Comparison of ENCODE assay signal across 8 cellular contexts in the genomic region with DNA sequence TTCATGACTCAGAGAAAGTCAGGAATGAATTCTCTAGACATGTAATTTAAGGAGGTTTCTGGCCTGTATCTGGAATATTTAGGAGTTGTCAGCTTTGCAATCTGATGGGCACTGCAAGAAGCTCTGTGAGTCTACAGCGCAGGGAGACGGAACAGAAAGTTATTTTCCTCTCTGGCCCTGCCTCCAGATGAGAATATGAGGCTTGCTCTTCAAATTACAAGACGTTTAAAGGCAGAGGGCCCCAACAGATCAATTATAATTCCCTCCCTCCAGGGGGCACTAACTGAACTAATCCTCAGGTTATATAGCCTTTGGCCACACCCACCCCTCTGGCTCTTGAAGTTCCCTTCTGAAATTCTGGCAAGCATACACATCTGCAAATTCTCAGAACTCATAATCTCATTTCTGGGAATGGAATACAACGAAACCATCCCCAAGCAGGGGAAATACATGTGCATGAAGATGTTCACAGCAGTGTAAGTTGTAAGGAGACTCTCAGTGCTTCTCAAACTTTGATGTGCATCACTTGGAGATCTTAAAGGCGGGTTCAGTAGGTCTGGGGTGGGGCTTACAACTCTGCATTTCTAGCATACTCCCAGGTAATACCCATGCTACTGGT.
DNase-seq lines count a peak whose midpoint lies in the region; ATAC-seq and TF ChIP-seq lines count a peak whose summit lies in the region.

No MANE protein-coding gene starts in this region.

- TF ChIP-seq CTCF in CD14-positive monocyte (IDR thresholded peaks at IDR 0.05) = peak; percentile 17
- peak in 1 of 3 experiments; percentile 10 for TF ChIP-seq CTCF in ascending aorta (IDR thresholded peaks at IDR 0.05)
- no peak for TF ChIP-seq CTCF in left lung (IDR thresholded peaks at IDR 0.05)

- H3K36me3 Mint-ChIP-seq in CD14-positive monocyte = no peaks in the 10 kb centered on the region
- H3K36me3 Mint-ChIP-seq in stimulated activated naive CD8-positive, alpha-beta T cell treated with anti-CD3 and anti-CD28 coated beads, Interleukin-15, Interleukin-2, amounts not matched to agents 100 ng/mL and 50 ng/mL, for 24 hours (ENCODE audit: low read depth) = no peaks in the 10 kb centered on the region

- DNase-seq in CD14-positive monocyte (ENCODE audit: low spot score) (no peak), SKM-1 (lab: John Stamatoyannopoulos, UW; ENCODE audit: unreplicated experiment) (peak; percentile 18), ascending aorta (ENCODE audit: low spot score in 2 of 2) (peak in 1 of 2 donors; percentile 70), left lung (peak in 1 of 2 donors; percentile 56), NCI-H1048 (lab: John Stamatoyannopoulos, UW) (no peak)

- intact Hi-C loops in CD14-positive monocyte (cut with micrococcal nuclease) (no loop called here), ascending aorta (cut with DNase I) (no loop called here), left lung (cut with DNase I) (no loop called here)

- H3K27me3 ChIP-seq in ascending aorta = no peaks in the 10 kb centered on the region
- no peaks in the 10 kb centered on the region for H3K27me3 ChIP-seq in left lung

- ATAC-seq in GM19043 (IDR thresholded peaks at IDR 0.05; ENCODE audit: low read depth, unreplicated experiment) (peak; percentile 65), HG03354 (IDR thresholded peaks at IDR 0.05; ENCODE audit: poor library complexity, severe bottlenecking, unreplicated experiment) (peak; percentile 91), left lung (peak; percentile 75)

- H3K4me3 Mint-ChIP-seq in CD14-positive monocyte = no peak overlapping the region
- H3K4me3 Mint-ChIP-seq in stimulated activated naive CD8-positive, alpha-beta T cell treated with anti-CD3 and anti-CD28 coated beads, Interleukin-15, Interleukin-2, amounts not matched to agents 100 ng/mL and 50 ng/mL, for 24 hours = no peak overlapping the region

- H3K27ac ChIP-seq in ascending aorta (peak overlapping the region; percentile 19 to 49), left lung (no peak overlapping the region)

- H3K4me3 ChIP-seq in ascending aorta (no peak overlapping the region), left lung (no peak overlapping the region)

- H3K27me3 Mint-ChIP-seq in CD14-positive monocyte (ENCODE audit: low read depth in 3 of 3) = peaks cover 0 to 4% (median 2%) of the 10 kb centered on the region in 3 donors
- no peaks in the 10 kb centered on the region for H3K27me3 Mint-ChIP-seq in stimulated activated naive CD8-positive, alpha-beta T cell treated with anti-CD3 and anti-CD28 coated beads, Interleukin-15, Interleukin-2, amounts not matched to agents 100 ng/mL and 50 ng/mL, for 24 hours

- no peak overlapping the region for H3K27ac Mint-ChIP-seq in CD14-positive monocyte
- H3K27ac Mint-ChIP-seq in stimulated activated naive CD8-positive, alpha-beta T cell treated with anti-CD3 and anti-CD28 coated beads, Interleukin-15, Interleukin-2, amounts not matched to agents 100 ng/mL and 50 ng/mL, for 24 hours = peak overlapping the region; percentile 36

- H3K36me3 ChIP-seq in ascending aorta = no peaks in the 10 kb centered on the region
- no peaks in the 10 kb centered on the region for H3K36me3 ChIP-seq in left lung

- H3K4me1 Mint-ChIP-seq in CD14-positive monocyte = no peaks in the 10 kb centered on the region
- peaks cover 20% of the 10 kb centered on the region for H3K4me1 Mint-ChIP-seq in stimulated activated naive CD8-positive, alpha-beta T cell treated with anti-CD3 and anti-CD28 coated beads, Interleukin-15, Interleukin-2, amounts not matched to agents 100 ng/mL and 50 ng/mL, for 24 hours (ENCODE audit: low read depth)

- peaks cover 0 to 2% (median 0%) of the 10 kb centered on the region in 7 donors for H3K9me3 Mint-ChIP-seq in CD14-positive monocyte
- H3K9me3 Mint-ChIP-seq in stimulated activated naive CD8-positive, alpha-beta T cell treated with anti-CD3 and anti-CD28 coated beads, Interleukin-15, Interleukin-2, amounts not matched to agents 100 ng/mL and 50 ng/mL, for 24 hours = no peaks in the 10 kb centered on the region

- H3K9me3 ChIP-seq in ascending aorta = no peaks in the 10 kb centered on the region
- H3K9me3 ChIP-seq in left lung = no peaks in the 10 kb centered on the region

- peaks cover 0 to 6% of the 10 kb centered on the region in 2 donors for H3K4me1 ChIP-seq in ascending aorta
- H3K4me1 ChIP-seq in left lung = no peaks in the 10 kb centered on the region

Comparison
In these comparisons a context has a peak if more than half of its experiments do, and no peak if none do; other contexts are left out.
1. H3K27ac ChIP-seq: peak in ascending aorta (2 of 2); none in left lung (0 of 2).
2. Peak in every context shown above with its lines, with median percentiles within 50 percentile points of each other: ATAC-seq.